22 cellular contexts compared by ENCODE assay signal in the genomic region with DNA sequence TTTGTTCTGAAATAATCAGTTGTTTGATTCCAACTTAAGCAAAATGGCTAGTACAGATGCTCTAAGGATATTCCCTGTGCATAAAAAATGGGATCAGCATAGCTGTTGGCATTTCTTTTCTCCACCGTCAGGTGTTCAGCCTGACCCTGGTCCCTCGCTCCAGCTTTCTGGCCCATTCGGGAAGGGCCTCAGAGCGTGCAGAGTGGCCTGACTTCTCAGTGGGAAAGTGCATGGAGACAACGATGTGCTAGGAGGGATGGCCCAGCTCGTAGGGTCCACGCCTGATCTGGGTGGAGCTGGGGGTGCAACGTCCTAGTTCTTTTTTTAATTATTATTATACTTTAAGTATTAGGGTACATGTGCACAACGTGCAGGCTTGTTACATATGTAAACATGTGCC.
A peak's percentile ranks its signal among the peaks of the same experiment; 100 is the strongest.
DNase-seq lines count a peak whose midpoint lies in the region; ATAC-seq, FAIRE-seq and TF ChIP-seq lines count a peak whose summit lies in the region.
"Had no signal": no experiment of that assay in that cellular context is flagged by ENCODE, and none has a peak within 500 bp of the region (broad histone marks: within the 10 kb centered on the region; RNA-seq: fewer than 3 reads in every experiment).

No MANE protein-coding gene starts in this region.

- H3K36me3 Mint-ChIP-seq in activated CD8-positive, alpha-beta memory T cell treated with anti-CD3 and anti-CD28 coated beads, Interleukin-2, amount 10 ng/mL, durations not matched to agents 7 days and 5 days = no peaks in the 10 kb centered on the region
- H3K36me3 Mint-ChIP-seq: CD14-positive monocyte had no signal

- no peak for FAIRE-seq in GM12892 (lab: Jason Lieb, UNC)
- FAIRE-seq: A204.1, G401.6, GM19239, H1 had no signal

- H3K9me3 Mint-ChIP-seq in activated CD8-positive, alpha-beta memory T cell treated with anti-CD3 and anti-CD28 coated beads, Interleukin-2, amount 10 ng/mL, durations not matched to agents 7 days and 5 days (ENCODE audit: low read depth) = no peaks in the 10 kb centered on the region
- H3K9me3 Mint-ChIP-seq: CD4-positive, alpha-beta T cell had no signal

- no peaks in the 10 kb centered on the region for H3K4me1 Mint-ChIP-seq in activated CD8-positive, alpha-beta memory T cell treated with anti-CD3 and anti-CD28 coated beads, Interleukin-2, amount 10 ng/mL, durations not matched to agents 7 days and 5 days
- H3K4me1 Mint-ChIP-seq: CD14-positive monocyte; CD8-positive, alpha-beta memory T cell had no signal

- no peak overlapping the region for H3K4me3 Mint-ChIP-seq in activated CD8-positive, alpha-beta memory T cell treated with anti-CD3 and anti-CD28 coated beads, Interleukin-2, amount 10 ng/mL, durations not matched to agents 7 days and 5 days
- H3K4me3 Mint-ChIP-seq: CD14-positive monocyte; CD4-positive, alpha-beta T cell had no signal

- no peak overlapping the region for H3K27ac Mint-ChIP-seq in activated CD8-positive, alpha-beta memory T cell treated with anti-CD3 and anti-CD28 coated beads, Interleukin-2, amount 10 ng/mL, durations not matched to agents 7 days and 5 days
- H3K27ac Mint-ChIP-seq: CD14-positive monocyte; CD4-positive, alpha-beta T cell; CD8-positive, alpha-beta memory T cell had no signal

- no peaks in the 10 kb centered on the region for H3K27me3 Mint-ChIP-seq in activated CD8-positive, alpha-beta memory T cell treated with anti-CD3 and anti-CD28 coated beads, Interleukin-2, amount 10 ng/mL, durations not matched to agents 7 days and 5 days

- TF ChIP-seq POLR2A in GM12892 (IDR thresholded peaks at IDR 0.05; ENCODE audit: low read depth, low read length) = no peak

- no peak for ATAC-seq in activated CD8-positive, alpha-beta memory T cell treated with anti-CD3 and anti-CD28 coated beads, Interleukin-2, amount 10 ng/mL, durations not matched to agents 7 days and 5 days
- no peak for ATAC-seq in left lobe of liver

- DNase-seq in activated CD8-positive, alpha-beta memory T cell treated with anti-CD3 and anti-CD28 coated beads, Interleukin-2, amount 10 ng/mL, durations not matched to agents 7 days and 5 days = peak; percentile 4
- DNase-seq in activated CD8-positive, alpha-beta memory T cell treated with anti-CD3 and anti-CD28 coated beads for 24 hours = no peak
- DNase-seq in ecto neural progenitor cell (ENCODE audit: low spot score) (peak; percentile 20), left lobe of liver (ENCODE audit: low spot score) (peak; percentile 16), ureter (ENCODE audit: low spot score) (peak; percentile 15), SHP77 (lab: John Stamatoyannopoulos, UW) (no peak), GM12892 (ENCODE audit: insufficient read length) (no peak)
- no peak for DNase-seq in activated CD4-positive, alpha-beta T cell treated with anti-CD3 and anti-CD28 coated beads, Interleukin-2, amount 50 U/mL, for 4 hours
- DNase-seq: ACHN; AML-193; BE2C; CD4-positive, alpha-beta T cell; CD8-positive, alpha-beta memory T cell; DND-41; GM23248; H7; HCEC 1CT had no signal

- CTCF ChIA-PET in activated CD8-positive, alpha-beta memory T cell treated with anti-CD3 and anti-CD28 coated beads, Interleukin-2, amount 10 ng/mL, durations not matched to agents 7 days and 5 days (lab: Charles Lee) = no interaction called here

Comparison
In these comparisons a context has a peak if more than half of its experiments do, and no peak if none do; other contexts are left out.
1. DNase-seq: peak in activated CD8-positive, alpha-beta memory T cell treated with anti-CD3 and anti-CD28 coated beads, Interleukin-2, amount 10 ng/mL, durations not matched to agents 7 days and 5 days (single experiment), ecto neural progenitor cell (single experiment), left lobe of liver (single experiment) and ureter (single experiment); none in activated CD8-positive, alpha-beta memory T cell treated with anti-CD3 and anti-CD28 coated beads for 24 hours (single experiment), activated CD4-positive, alpha-beta T cell treated with anti-CD3 and anti-CD28 coated beads, Interleukin-2, amount 50 U/mL, for 4 hours (0 of 2), SHP77 (0 of 2) and GM12892 (single experiment).